1 cellular context compared by ENCODE assay signal in the genomic region with DNA sequence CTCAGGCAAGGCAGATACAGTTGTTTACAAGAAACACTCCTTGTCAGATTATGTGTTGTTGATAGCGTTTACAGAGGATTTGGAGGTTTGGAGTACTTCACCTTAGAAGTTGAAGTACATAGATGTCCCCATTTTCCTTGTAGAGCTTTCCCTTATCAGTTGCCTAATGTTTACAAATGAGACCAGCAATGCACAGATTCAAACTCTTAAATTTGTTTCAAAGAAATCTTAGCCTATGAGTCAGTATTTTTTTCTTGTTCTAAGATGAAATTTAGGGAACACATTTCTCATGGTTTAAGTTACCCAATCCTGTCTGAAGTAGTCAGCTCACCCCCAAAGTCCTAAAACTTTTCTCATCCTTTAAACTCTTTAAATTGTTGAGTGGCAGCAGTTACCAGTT.
TF ChIP-seq lines count a peak whose summit lies in the region.

No MANE protein-coding gene starts in this region.

TF ChIP-seq in K562, 482 proteins besides CTCF, POLR2A, EP300 and RAD21 (continued from another document):
- TF ChIP-seq, protein P1, sequence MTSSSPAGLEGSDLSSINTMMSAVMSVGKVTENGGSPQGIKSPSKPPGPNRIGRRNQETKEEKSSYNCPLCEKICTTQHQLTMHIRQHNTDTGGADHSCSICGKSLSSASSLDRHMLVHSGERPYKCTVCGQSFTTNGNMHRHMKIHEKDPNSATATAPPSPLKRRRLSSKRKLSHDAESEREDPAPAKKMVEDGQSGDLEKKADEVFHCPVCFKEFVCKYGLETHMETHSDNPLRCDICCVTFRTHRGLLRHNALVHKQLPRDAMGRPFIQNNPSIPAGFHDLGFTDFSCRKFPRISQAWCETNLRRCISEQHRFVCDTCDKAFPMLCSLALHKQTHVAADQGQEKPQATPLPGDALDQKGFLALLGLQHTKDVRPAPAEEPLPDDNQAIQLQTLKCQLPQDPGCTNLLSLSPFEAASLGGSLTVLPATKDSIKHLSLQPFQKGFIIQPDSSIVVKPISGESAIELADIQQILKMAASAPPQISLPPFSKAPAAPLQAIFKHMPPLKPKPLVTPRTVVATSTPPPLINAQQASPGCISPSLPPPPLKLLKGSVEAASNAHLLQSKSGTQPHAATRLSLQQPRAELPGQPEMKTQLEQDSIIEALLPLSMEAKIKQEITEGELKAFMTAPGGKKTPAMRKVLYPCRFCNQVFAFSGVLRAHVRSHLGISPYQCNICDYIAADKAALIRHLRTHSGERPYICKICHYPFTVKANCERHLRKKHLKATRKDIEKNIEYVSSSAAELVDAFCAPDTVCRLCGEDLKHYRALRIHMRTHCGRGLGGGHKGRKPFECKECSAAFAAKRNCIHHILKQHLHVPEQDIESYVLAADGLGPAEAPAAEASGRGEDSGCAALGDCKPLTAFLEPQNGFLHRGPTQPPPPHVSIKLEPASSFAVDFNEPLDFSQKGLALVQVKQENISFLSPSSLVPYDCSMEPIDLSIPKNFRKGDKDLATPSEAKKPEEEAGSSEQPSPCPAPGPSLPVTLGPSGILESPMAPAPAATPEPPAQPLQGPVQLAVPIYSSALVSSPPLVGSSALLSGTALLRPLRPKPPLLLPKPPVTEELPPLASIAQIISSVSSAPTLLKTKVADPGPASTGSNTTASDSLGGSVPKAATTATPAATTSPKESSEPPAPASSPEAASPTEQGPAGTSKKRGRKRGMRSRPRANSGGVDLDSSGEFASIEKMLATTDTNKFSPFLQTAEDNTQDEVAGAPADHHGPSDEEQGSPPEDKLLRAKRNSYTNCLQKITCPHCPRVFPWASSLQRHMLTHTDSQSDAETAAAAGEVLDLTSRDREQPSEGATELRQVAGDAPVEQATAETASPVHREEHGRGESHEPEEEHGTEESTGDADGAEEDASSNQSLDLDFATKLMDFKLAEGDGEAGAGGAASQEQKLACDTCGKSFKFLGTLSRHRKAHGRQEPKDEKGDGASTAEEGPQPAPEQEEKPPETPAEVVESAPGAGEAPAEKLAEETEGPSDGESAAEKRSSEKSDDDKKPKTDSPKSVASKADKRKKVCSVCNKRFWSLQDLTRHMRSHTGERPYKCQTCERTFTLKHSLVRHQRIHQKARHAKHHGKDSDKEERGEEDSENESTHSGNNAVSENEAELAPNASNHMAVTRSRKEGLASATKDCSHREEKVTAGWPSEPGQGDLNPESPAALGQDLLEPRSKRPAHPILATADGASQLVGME (CRISPR knock-in tag; IDR thresholded peaks at IDR 0.05), result no peak
- TF ChIP-seq, protein P2, sequence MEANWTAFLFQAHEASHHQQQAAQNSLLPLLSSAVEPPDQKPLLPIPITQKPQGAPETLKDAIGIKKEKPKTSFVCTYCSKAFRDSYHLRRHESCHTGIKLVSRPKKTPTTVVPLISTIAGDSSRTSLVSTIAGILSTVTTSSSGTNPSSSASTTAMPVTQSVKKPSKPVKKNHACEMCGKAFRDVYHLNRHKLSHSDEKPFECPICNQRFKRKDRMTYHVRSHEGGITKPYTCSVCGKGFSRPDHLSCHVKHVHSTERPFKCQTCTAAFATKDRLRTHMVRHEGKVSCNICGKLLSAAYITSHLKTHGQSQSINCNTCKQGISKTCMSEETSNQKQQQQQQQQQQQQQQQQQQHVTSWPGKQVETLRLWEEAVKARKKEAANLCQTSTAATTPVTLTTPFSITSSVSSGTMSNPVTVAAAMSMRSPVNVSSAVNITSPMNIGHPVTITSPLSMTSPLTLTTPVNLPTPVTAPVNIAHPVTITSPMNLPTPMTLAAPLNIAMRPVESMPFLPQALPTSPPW (CRISPR knock-in tag; IDR thresholded peaks at IDR 0.05), result no peak
- TF ChIP-seq, protein P3, sequence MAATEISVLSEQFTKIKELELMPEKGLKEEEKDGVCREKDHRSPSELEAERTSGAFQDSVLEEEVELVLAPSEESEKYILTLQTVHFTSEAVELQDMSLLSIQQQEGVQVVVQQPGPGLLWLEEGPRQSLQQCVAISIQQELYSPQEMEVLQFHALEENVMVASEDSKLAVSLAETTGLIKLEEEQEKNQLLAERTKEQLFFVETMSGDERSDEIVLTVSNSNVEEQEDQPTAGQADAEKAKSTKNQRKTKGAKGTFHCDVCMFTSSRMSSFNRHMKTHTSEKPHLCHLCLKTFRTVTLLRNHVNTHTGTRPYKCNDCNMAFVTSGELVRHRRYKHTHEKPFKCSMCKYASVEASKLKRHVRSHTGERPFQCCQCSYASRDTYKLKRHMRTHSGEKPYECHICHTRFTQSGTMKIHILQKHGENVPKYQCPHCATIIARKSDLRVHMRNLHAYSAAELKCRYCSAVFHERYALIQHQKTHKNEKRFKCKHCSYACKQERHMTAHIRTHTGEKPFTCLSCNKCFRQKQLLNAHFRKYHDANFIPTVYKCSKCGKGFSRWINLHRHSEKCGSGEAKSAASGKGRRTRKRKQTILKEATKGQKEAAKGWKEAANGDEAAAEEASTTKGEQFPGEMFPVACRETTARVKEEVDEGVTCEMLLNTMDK (IDR thresholded peaks at IDR 0.05; ENCODE audit: borderline replicate concordance, insufficient read depth, low read depth, low read length, poor library complexity, severe bottlenecking), result no peak
- TF ChIP-seq, protein P4, sequence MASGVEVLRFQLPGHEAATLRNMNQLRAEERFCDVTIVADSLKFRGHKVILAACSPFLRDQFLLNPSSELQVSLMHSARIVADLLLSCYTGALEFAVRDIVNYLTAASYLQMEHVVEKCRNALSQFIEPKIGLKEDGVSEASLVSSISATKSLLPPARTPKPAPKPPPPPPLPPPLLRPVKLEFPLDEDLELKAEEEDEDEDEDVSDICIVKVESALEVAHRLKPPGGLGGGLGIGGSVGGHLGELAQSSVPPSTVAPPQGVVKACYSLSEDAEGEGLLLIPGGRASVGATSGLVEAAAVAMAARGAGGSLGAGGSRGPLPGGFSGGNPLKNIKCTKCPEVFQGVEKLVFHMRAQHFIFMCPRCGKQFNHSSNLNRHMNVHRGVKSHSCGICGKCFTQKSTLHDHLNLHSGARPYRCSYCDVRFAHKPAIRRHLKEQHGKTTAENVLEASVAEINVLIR (CRISPR knock-in tag; IDR thresholded peaks at IDR 0.05), result no peak
- no peak for TF ChIP-seq ZNF444 (CRISPR knock-in tag; IDR thresholded peaks at IDR 0.05)
- TF ChIP-seq, protein P5, sequence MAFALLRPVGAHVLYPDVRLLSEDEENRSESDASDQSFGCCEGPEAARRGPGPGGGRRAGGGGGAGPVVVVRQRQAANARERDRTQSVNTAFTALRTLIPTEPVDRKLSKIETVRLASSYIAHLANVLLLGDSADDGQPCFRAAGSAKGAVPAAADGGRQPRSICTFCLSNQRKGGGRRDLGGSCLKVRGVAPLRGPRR (CRISPR knock-in tag; IDR thresholded peaks at IDR 0.05), result no peak
- no peak for TF ChIP-seq ZZZ3 (IDR thresholded peaks at IDR 0.05)
- TF ChIP-seq CCNT2 (IDR thresholded peaks at IDR 0.05; ENCODE audit: borderline replicate concordance, extremely low read depth, insufficient read length, low read depth, low read length), result no peak
- TF ChIP-seq, protein P6, sequence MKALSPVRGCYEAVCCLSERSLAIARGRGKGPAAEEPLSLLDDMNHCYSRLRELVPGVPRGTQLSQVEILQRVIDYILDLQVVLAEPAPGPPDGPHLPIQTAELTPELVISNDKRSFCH (CRISPR knock-in tag; IDR thresholded peaks at IDR 0.05), result no peak
- TF ChIP-seq, protein P6 (tag; IDR thresholded peaks at IDR 0.05), result no peak
- TF ChIP-seq, protein P7, sequence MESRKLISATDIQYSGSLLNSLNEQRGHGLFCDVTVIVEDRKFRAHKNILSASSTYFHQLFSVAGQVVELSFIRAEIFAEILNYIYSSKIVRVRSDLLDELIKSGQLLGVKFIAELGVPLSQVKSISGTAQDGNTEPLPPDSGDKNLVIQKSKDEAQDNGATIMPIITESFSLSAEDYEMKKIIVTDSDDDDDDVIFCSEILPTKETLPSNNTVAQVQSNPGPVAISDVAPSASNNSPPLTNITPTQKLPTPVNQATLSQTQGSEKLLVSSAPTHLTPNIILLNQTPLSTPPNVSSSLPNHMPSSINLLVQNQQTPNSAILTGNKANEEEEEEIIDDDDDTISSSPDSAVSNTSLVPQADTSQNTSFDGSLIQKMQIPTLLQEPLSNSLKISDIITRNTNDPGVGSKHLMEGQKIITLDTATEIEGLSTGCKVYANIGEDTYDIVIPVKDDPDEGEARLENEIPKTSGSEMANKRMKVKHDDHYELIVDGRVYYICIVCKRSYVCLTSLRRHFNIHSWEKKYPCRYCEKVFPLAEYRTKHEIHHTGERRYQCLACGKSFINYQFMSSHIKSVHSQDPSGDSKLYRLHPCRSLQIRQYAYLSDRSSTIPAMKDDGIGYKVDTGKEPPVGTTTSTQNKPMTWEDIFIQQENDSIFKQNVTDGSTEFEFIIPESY (CRISPR knock-in tag; IDR thresholded peaks at IDR 0.05), result no peak
